Comparison of ENCODE assay signal across 17 cellular contexts in genomic region chr7:128430207-128430606, GRCh38.
"Had no signal": no experiment of that assay in that cellular context is flagged by ENCODE, and none has a peak within 500 bp of the region (broad histone marks: within the 10 kb centered on the region; RNA-seq: fewer than 3 reads in every experiment).

No MANE protein-coding gene starts in this region.

- H3K27me3 ChIP-seq: brain microvascular endothelial cell, gastrocnemius medialis had no signal

- H3K4me3 ChIP-seq: gastrocnemius medialis had no signal

- H3K9me3 ChIP-seq: gastrocnemius medialis had no signal

- ATAC-seq: activated CD4-positive, CD25-positive, alpha-beta regulatory T cell treated with anti-CD3 and anti-CD28 coated beads, Interleukin-2, amount 50 U/mL, for 24 hours; gastrocnemius medialis; left ventricle myocardium superior; naive thymus-derived CD8-positive, alpha-beta T cell; stimulated activated naive CD8-positive, alpha-beta T cell treated with anti-CD3 and anti-CD28 coated beads, Interleukin-15, Interleukin-2, amounts not matched to agents 100 U/mL and 50 U/mL, for 24 hours had no signal

- DNase-seq: activated CD4-positive, alpha-beta T cell treated with anti-CD3 and anti-CD28 coated beads, Interleukin-2, amount 50 U/mL, for 1 hour; activated CD8-positive, alpha-beta memory T cell treated with anti-CD3 and anti-CD28 coated beads for 24 hours; activated naive CD4-positive, alpha-beta T cell treated with Interleukin-2 at 50 U/mL for 16 hours; anterior cingulate cortex; brain microvascular endothelial cell; effector CD8-positive, alpha-beta T cell; gastrocnemius medialis; islet precursor cell; left ventricle myocardium superior; mesenchymal stem cell; naive thymus-derived CD8-positive, alpha-beta T cell; nucleus accumbens; stimulated activated CD4-positive, alpha-beta T cell treated with anti-CD3 and anti-CD28 coated beads, Interleukin-4, amount 100 ng/mL, for 1 hour; stimulated activated naive CD8-positive, alpha-beta T cell treated with anti-CD3 and anti-CD28 coated beads, Interleukin-15, Interleukin-2, amounts not matched to agents 100 U/mL and 50 U/mL, for 24 hours had no signal

- H3K27ac Mint-ChIP-seq: T-helper 2 cell treated with Interferon-gamma antibody and Interleukin-4, amounts not matched to agents 5 μg/mL and 100 μg/mL, for 36 hours; type B pancreatic cell had no signal

- H3K36me3 ChIP-seq: brain microvascular endothelial cell, gastrocnemius medialis had no signal

- H3K9me3 Mint-ChIP-seq: naive thymus-derived CD8-positive, alpha-beta T cell; T-helper 2 cell treated with Interferon-gamma antibody and Interleukin-4, amounts not matched to agents 5 μg/mL and 100 μg/mL, for 36 hours; type B pancreatic cell had no signal

- H3K36me3 Mint-ChIP-seq: naive thymus-derived CD8-positive, alpha-beta T cell; type B pancreatic cell had no signal

- H3K27ac ChIP-seq: brain microvascular endothelial cell, gastrocnemius medialis had no signal

- H3K4me3 Mint-ChIP-seq: naive thymus-derived CD8-positive, alpha-beta T cell; T-helper 2 cell treated with Interferon-gamma antibody and Interleukin-4, amounts not matched to agents 5 μg/mL and 100 μg/mL, for 36 hours; type B pancreatic cell had no signal

- H3K4me1 Mint-ChIP-seq: naive thymus-derived CD8-positive, alpha-beta T cell had no signal
